ENCODE assay signal across 15 cellular contexts in the genomic region with DNA sequence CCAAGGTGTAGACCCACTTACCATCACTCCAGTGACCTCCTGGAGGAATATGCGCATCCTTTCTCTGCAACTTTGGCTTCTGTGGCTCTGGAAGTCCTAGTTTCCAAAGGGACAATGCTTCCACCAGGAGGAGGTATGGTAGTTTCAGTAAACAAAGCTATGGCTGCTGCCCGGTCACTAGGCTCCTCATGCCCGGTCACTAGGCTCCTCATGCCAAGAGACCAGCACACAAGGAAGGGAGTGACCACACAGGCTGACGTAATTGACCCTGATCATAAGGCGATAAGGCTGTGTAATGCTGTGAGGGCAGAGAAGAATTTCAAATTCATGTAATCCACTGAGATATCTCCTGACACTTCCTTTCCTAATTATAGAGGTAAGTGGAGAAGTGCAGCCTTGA.
"Had no signal": no experiment of that assay in that cellular context is flagged by ENCODE, and none has a peak within 500 bp of the region (broad histone marks: within the 10 kb centered on the region; RNA-seq: fewer than 3 reads in every experiment).

No MANE protein-coding gene starts in this region.

- H3K9me3 ChIP-seq: colonic mucosa, gastrocnemius medialis, SJSA1 had no signal

- DNase-seq: activated CD4-positive, alpha-beta T cell treated with anti-CD3 and anti-CD28 coated beads for 36 hours; activated CD8-positive, alpha-beta memory T cell treated with anti-CD3 and anti-CD28 coated beads, Interleukin-2, amount 50 U/mL, for 4 hours; activated CD8-positive, alpha-beta T cell treated with anti-CD3 and anti-CD28 coated beads for 36 hours; activated naive CD4-positive, alpha-beta T cell; colonic mucosa; effector CD4-positive, alpha-beta T cell; gastrocnemius medialis; naive thymus-derived CD8-positive, alpha-beta T cell; nucleus accumbens; psoas muscle; tibial artery had no signal

- H3K4me1 ChIP-seq: colonic mucosa, gastrocnemius medialis, psoas muscle, SJSA1, tibial artery had no signal

- H3K4me3 ChIP-seq: cardiac muscle cell, colonic mucosa, gastrocnemius medialis, psoas muscle, SJSA1, skin epidermis, tibial artery had no signal

- H3K27ac ChIP-seq: cardiac muscle cell, colonic mucosa, epithelial cell of prostate, gastrocnemius medialis, psoas muscle, SJSA1, skin epidermis, tibial artery had no signal

- H3K27me3 ChIP-seq: cardiac muscle cell, colonic mucosa, gastrocnemius medialis, SJSA1, tibial artery had no signal

- ATAC-seq: activated CD4-positive, alpha-beta T cell treated with anti-CD3 and anti-CD28 coated beads for 36 hours; activated CD8-positive, alpha-beta T cell treated with anti-CD3 and anti-CD28 coated beads for 36 hours; naive thymus-derived CD8-positive, alpha-beta T cell had no signal

- H3K36me3 ChIP-seq: cardiac muscle cell, colonic mucosa, gastrocnemius medialis, tibial artery had no signal
